8 cellular contexts compared by ENCODE assay signal in the genomic region with DNA sequence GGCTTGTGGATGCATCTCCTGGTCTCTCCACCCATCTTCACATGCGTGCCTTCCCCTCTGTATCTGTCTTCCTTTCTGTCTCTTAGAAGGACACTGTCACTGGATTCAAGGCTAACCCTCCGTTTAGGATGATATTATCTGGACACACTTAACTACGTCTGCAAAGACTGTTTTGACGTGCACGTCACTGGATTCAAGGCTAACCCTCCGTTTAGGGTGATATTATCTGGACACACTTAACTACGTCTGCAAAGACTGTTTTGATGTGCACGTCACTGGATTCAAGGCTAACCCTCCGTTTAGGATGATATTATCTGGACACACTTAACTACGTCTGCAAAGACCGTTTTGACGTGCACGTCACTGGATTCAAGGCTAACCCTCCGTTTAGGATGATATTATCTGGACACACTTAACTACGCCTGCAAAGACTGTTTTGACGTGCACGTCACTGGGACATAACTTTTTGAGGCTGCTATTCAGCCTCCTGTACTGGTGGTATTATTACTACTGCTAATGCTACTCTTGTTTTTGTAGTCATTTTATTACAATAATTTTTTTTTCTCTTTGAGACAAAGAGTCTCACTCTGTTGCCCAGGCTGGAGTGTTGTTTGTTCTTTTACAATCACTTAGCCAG. TPM values are rescaled to one million over a fixed set of nuclear protein-coding genes. Genes with fewer than 3 reads are reported as not detected.
DNase-seq lines count a peak whose midpoint lies in the region; ATAC-seq, FAIRE-seq and TF ChIP-seq lines count a peak whose summit lies in the region.
"Not testable (repeated sequence)": the region's sequence is repeated elsewhere in the genome, so short reads cannot be mapped to it uniquely, and the experiment has no call there.

No MANE protein-coding gene starts in this region.

- not testable (repeated sequence) for TF ChIP-seq EP300 in gastroesophageal sphincter (IDR thresholded peaks at IDR 0.05)

- not testable (repeated sequence) for H3K27me3 ChIP-seq in adipocyte (replicated peaks; ENCODE audit: control insufficient read depth, insufficient read depth, low read length); gastroesophageal sphincter; right cardiac atrium (ENCODE audit: control insufficient read depth, insufficient read depth); psoas muscle (ENCODE audit: insufficient read depth in 3 of 3, low read length in 2 of 3); vagina

- not testable (repeated sequence) for H3K27me3 Mint-ChIP-seq in chondrocyte (ENCODE audit: low read depth)

- not testable (repeated sequence) for FAIRE-seq in GM12891 (lab: Jason Lieb, UNC)

- H3K36me3 Mint-ChIP-seq in chondrocyte (ENCODE audit: low read depth), result peaks cover 33% of the 10 kb centered on the region
- peaks cover 83% of the 10 kb centered on the region for H3K36me3 Mint-ChIP-seq in stimulated activated effector memory CD8-positive, alpha-beta T cell treated with anti-CD3 and anti-CD28 coated beads, Interleukin-12 subunit alpha, Interleukin-12 subunit beta, amount 100 ng/mL, for 72 hours

- ATAC-seq in gastroesophageal sphincter; psoas muscle; stimulated activated effector memory CD8-positive, alpha-beta T cell treated with anti-CD3 and anti-CD28 coated beads, Interleukin-12 subunit alpha, Interleukin-12 subunit beta, amount 100 ng/mL, for 72 hours: not testable (repeated sequence)
- ATAC-seq in right cardiac atrium, result peak in 1 of 2 donors; percentile 22

- DNase-seq in GM12891 (ENCODE audit: insufficient read length, low spot score); adipocyte (ENCODE audit: low read depth); chondrocyte (ENCODE audit: low spot score); right cardiac atrium; psoas muscle; stimulated activated effector memory CD8-positive, alpha-beta T cell treated with anti-CD3 and anti-CD28 coated beads, Interleukin-12 subunit alpha, Interleukin-12 subunit beta, amount 100 ng/mL, for 72 hours (ENCODE audit: low spot score in 2 of 2); vagina (ENCODE audit: extremely low spot score in 2 of 2): not testable (repeated sequence)

- H3K27ac Mint-ChIP-seq in chondrocyte (ENCODE audit: unreplicated experiment), result peak overlapping the region; percentile 98
- peak overlapping the region; percentile 38 for H3K27ac Mint-ChIP-seq in stimulated activated effector memory CD8-positive, alpha-beta T cell treated with anti-CD3 and anti-CD28 coated beads, Interleukin-12 subunit alpha, Interleukin-12 subunit beta, amount 100 ng/mL, for 72 hours

- peaks cover 70% of the 10 kb centered on the region for H3K36me3 ChIP-seq in adipocyte (ENCODE audit: control insufficient read depth, insufficient read depth, low read length, severe bottlenecking)
- H3K36me3 ChIP-seq in gastroesophageal sphincter, result peaks cover 0 to 79% of the 10 kb centered on the region in 2 donors
- H3K36me3 ChIP-seq in psoas muscle (ENCODE audit: insufficient read depth in 1 of 2, low read depth in 1 of 2), result peaks cover 23 to 82% of the 10 kb centered on the region in 2 donors
- H3K36me3 ChIP-seq in vagina, result peaks cover 0 to 56% of the 10 kb centered on the region in 2 donors

- intact Hi-C loops in right cardiac atrium (cut with DNase I); psoas muscle (cut with DNase I); vagina (cut with DNase I): not testable (repeated sequence)

- not testable (repeated sequence) for H3K4me3 Mint-ChIP-seq in chondrocyte (ENCODE audit: unreplicated experiment); stimulated activated effector memory CD8-positive, alpha-beta T cell treated with anti-CD3 and anti-CD28 coated beads, Interleukin-12 subunit alpha, Interleukin-12 subunit beta, amount 100 ng/mL, for 72 hours

- peak overlapping the region; percentile 23 for H3K4me3 ChIP-seq in adipocyte (ENCODE audit: low read length)
- H3K4me3 ChIP-seq in gastroesophageal sphincter; right cardiac atrium (ENCODE audit: low read length); vagina: not testable (repeated sequence)
- H3K4me3 ChIP-seq in psoas muscle, result peak overlapping the region; percentile 13

- WGBS in gastroesophageal sphincter (ENCODE audit: low coverage in 1 of 2), 2 donors, result 62 to 70% methylated on average over 13 to 16 of the region's 17 CpGs
- WGBS in right cardiac atrium, result 58% methylated on average over 17 of the region's 17 CpGs
- 71 to 81% (median 71%) methylated on average over 17 of the region's 17 CpGs for WGBS in psoas muscle, 3 donors

- not testable (repeated sequence) for TF ChIP-seq CTCF in chondrocyte (IDR thresholded peaks at IDR 0.05); gastroesophageal sphincter (IDR thresholded peaks at IDR 0.05); psoas muscle (IDR thresholded peaks at IDR 0.05); vagina (IDR thresholded peaks at IDR 0.05)

- not testable (repeated sequence) for H3K9me3 ChIP-seq in adipocyte (ENCODE audit: control insufficient read depth, low read length); gastroesophageal sphincter; right cardiac atrium (ENCODE audit: control insufficient read depth, low read length); psoas muscle; vagina

- H3K27ac ChIP-seq in gastroesophageal sphincter, result peak overlapping the region in 3 of 4 donors; percentile 58 to 74 (median 61)
- H3K27ac ChIP-seq in right cardiac atrium (ENCODE audit: low read length), result peak overlapping the region; percentile 78
- H3K27ac ChIP-seq in psoas muscle, result peak overlapping the region; percentile 84
- peak overlapping the region; percentile 80 for H3K27ac ChIP-seq in vagina

- H3K4me1 ChIP-seq in adipocyte (ENCODE audit: control insufficient read depth, insufficient read depth, low read length) (peaks cover 50% of the 10 kb centered on the region), gastroesophageal sphincter (peaks cover 5 to 92% (median 23%) of the 10 kb centered on the region in 3 donors), psoas muscle (peaks cover 72% of the 10 kb centered on the region), vagina (peaks cover 70% of the 10 kb centered on the region)
- not testable (repeated sequence) for H3K4me1 ChIP-seq in right cardiac atrium (ENCODE audit: control insufficient read depth, insufficient read depth, low read length)

- not testable (repeated sequence) for H3K9me3 Mint-ChIP-seq in chondrocyte (ENCODE audit: low read depth); stimulated activated effector memory CD8-positive, alpha-beta T cell treated with anti-CD3 and anti-CD28 coated beads, Interleukin-12 subunit alpha, Interleukin-12 subunit beta, amount 100 ng/mL, for 72 hours

- TF ChIP-seq POLR2A in GM12891 (IDR thresholded peaks at IDR 0.05; ENCODE audit: low read depth, low read length); gastroesophageal sphincter (IDR thresholded peaks at IDR 0.05); vagina (IDR thresholded peaks at IDR 0.05): not testable (repeated sequence)

- peaks cover 42% of the 10 kb centered on the region for H3K4me1 Mint-ChIP-seq in chondrocyte (ENCODE audit: low read depth)
- peaks cover 65% of the 10 kb centered on the region for H3K4me1 Mint-ChIP-seq in stimulated activated effector memory CD8-positive, alpha-beta T cell treated with anti-CD3 and anti-CD28 coated beads, Interleukin-12 subunit alpha, Interleukin-12 subunit beta, amount 100 ng/mL, for 72 hours

- H3K9ac ChIP-seq in adipocyte (ENCODE audit: low read length), result peak overlapping the region; percentile 69

TF ChIP-seq in GM12891, 5 proteins besides CTCF, POLR2A, EP300 and RAD21:
- TF ChIP-seq POLR2AphosphoS5 (IDR thresholded peaks at IDR 0.05; ENCODE audit: low read depth, low read length), result peak; percentile 23; the same call in 1 of the 2 replicates

RNA-seq across cellular contexts. Expression of a gene that starts 11.0 kb away (rescaled TPM):
- polyA plus RNA-seq in GM12891 (2012; ENCODE audit: low read depth, missing spikeins), result 145 TPM
- total RNA-seq in chondrocyte, result 210 to 236 TPM (median 228 TPM) in 3 replicates
- 100 to 1,000 TPM; 177 to 286 (median 190) TPM for total RNA-seq in gastroesophageal sphincter
- 100 to 1,000 TPM; 370 to 446 (median 409) TPM for total RNA-seq in right cardiac atrium
- 235 TPM for polyA plus RNA-seq in right cardiac atrium
- 100 to 1,000 TPM; 182 to 340 (median 268) TPM for total RNA-seq in psoas muscle
- polyA plus RNA-seq in psoas muscle, result 100 to 1,000 TPM; 127 to 400 (median 139) TPM
- 163 TPM for total RNA-seq in vagina

RNA-seq across cellular contexts. Expression of a gene that starts 29.5 kb away (rescaled TPM):
- 4.7 TPM for polyA plus RNA-seq in GM12891 (2012; ENCODE audit: low read depth, missing spikeins)
- total RNA-seq in chondrocyte, result 14.5 to 18.1 TPM (median 14.7 TPM) in 3 replicates
- 10 to 100 TPM in 2 of 4 donors, 1 to 10 TPM in 2; 5.7 to 27.9 (median 12.6) TPM for total RNA-seq in gastroesophageal sphincter
- 1 to 10 TPM; 5.6 to 9.4 (median 8.6) TPM for total RNA-seq in right cardiac atrium
- 3.4 TPM for polyA plus RNA-seq in right cardiac atrium
- total RNA-seq in psoas muscle, result 1 to 10 TPM; 2.1 to 6.4 (median 3.9) TPM
- 1 to 10 TPM; 1.3 to 4.4 (median 1.8) TPM for polyA plus RNA-seq in psoas muscle
- total RNA-seq in vagina, result 3.9 TPM
